Comparison of ENCODE assay signal across 14 cellular contexts in the genomic region with DNA sequence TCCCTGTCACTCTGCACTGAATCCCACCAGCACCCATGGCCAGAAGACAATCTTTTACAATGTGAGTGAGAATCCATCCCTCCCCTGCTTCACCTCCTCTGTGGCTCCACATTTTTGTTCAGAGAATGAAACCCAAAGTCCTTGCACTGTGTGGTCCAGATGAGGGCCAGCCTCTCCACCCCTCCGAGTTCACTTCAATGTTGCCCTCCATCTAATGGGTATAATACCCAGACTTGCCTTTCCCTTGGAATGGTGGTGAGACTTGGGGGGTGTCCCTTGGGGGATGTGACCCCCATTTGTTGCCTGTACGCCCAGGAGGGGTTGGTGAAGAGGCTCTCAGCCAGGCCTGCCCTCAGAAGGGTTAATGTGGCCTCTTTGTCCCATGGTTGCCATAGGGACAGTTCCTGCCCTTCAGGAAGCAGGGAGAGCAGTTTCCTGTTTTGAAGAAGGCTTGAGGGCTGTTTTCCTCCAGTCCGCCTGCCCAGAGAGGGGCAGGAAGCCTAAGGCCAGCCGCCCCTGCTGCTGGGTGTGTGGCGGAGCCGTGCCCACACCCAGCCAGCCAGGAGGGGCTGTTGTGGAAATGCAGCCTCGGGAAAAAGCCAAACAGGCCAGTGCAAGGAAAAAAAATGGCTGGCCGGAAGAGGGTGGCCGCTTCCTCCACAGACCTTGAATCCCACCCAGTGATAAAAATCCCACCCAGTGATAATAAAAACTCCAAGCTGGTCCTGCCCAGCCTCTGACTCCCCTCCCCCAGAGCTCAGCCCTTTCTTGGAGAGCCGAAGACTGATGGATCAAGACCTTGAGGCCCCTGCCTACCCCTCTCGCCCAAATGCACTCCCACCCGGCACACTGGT. TPM values are rescaled to one million over a fixed set of nuclear protein-coding genes. Genes with fewer than 3 reads are reported as not detected.
DNase-seq lines count a peak whose midpoint lies in the region; ATAC-seq and TF ChIP-seq lines count a peak whose summit lies in the region.
"Had no signal": no experiment of that assay in that cellular context is flagged by ENCODE, and none has a peak within 500 bp of the region (broad histone marks: within the 10 kb centered on the region; RNA-seq: fewer than 3 reads in every experiment).

No MANE protein-coding gene starts in this region.

- no peak overlapping the region for H3K4me3 Mint-ChIP-seq in stimulated activated naive CD8-positive, alpha-beta T cell treated with anti-CD3 and anti-CD28 coated beads, Interleukin-15, amount 100 ng/mL, for 72 hours
- H3K4me3 Mint-ChIP-seq: activated naive CD4-positive, alpha-beta T cell treated with anti-CD3 and anti-CD28 coated beads, Interleukin-2, amount 50 U/mL, for 24 hours; naive B cell had no signal

- H3K4me1 ChIP-seq in gastroesophageal sphincter (peaks cover 0 to 29% (median 0%) of the 10 kb centered on the region in 3 donors), mesodermal cell (ENCODE audit: control insufficient read depth, insufficient read depth, low read length, poor library complexity, severe bottlenecking) (peaks cover 13% of the 10 kb centered on the region), aorta (ENCODE audit: control insufficient read depth in 1 of 2, insufficient read depth in 2 of 2, low read length in 2 of 2) (no peaks in the 10 kb centered on the region)

- H3K4me3 ChIP-seq in gastroesophageal sphincter (no peak overlapping the region), mesodermal cell (ENCODE audit: extremely low read depth, insufficient read depth, low read length, poor library complexity, severe bottlenecking) (no peak overlapping the region), aorta (ENCODE audit: low read length in 2 of 2) (no peak overlapping the region), foreskin fibroblast (ENCODE audit: low read depth in 1 of 2, low read length in 2 of 2) (no peak overlapping the region)

- intact Hi-C loops in aorta (cut with DNase I): no loop called here

- peaks cover 47% of the 10 kb centered on the region for H3K27me3 Mint-ChIP-seq in stimulated activated naive CD8-positive, alpha-beta T cell treated with anti-CD3 and anti-CD28 coated beads, Interleukin-15, amount 100 ng/mL, for 72 hours

- no peak for TF ChIP-seq EP300 in gastroesophageal sphincter (IDR thresholded peaks at IDR 0.05)

- no peak for TF ChIP-seq POLR2A in gastroesophageal sphincter (IDR thresholded peaks at IDR 0.05)

- ATAC-seq in stimulated activated naive CD8-positive, alpha-beta T cell treated with anti-CD3 and anti-CD28 coated beads, Interleukin-15, amount 100 ng/mL, for 72 hours: peak; percentile 3
- no peak for ATAC-seq in stimulated activated naive CD8-positive, alpha-beta T cell treated with anti-CD3 and anti-CD28 coated beads, Interleukin-15, Interleukin-2, amounts not matched to agents 100 U/mL and 50 U/mL, for 24 hours
- ATAC-seq in gastroesophageal sphincter (peak; percentile 67), aorta (ENCODE audit: low FRiP score) (peak; percentile 55), HG02610 (IDR thresholded peaks at IDR 0.05; ENCODE audit: unreplicated experiment) (no peak)

- H3K36me3 ChIP-seq in gastroesophageal sphincter (no peaks in the 10 kb centered on the region), mesodermal cell (ENCODE audit: control insufficient read depth, insufficient read depth, low read length) (no peaks in the 10 kb centered on the region), aorta (ENCODE audit: control insufficient read depth in 1 of 2, insufficient read depth in 2 of 2, low read length in 1 of 2) (no peaks in the 10 kb centered on the region)

- no peak overlapping the region for H3K27ac Mint-ChIP-seq in stimulated activated naive CD8-positive, alpha-beta T cell treated with anti-CD3 and anti-CD28 coated beads, Interleukin-15, amount 100 ng/mL, for 72 hours

- H3K4me1 Mint-ChIP-seq in stimulated activated naive CD8-positive, alpha-beta T cell treated with anti-CD3 and anti-CD28 coated beads, Interleukin-15, amount 100 ng/mL, for 72 hours: peaks cover 24% of the 10 kb centered on the region
- H3K4me1 Mint-ChIP-seq: naive B cell had no signal

- H3K27ac ChIP-seq in gastroesophageal sphincter (peak overlapping the region in 3 of 4 donors; percentile 34 to 66 (median 38)), mesodermal cell (ENCODE audit: low read depth, low read length, severe bottlenecking) (peak overlapping the region; percentile 91), aorta (ENCODE audit: low read depth in 1 of 2, low read length in 2 of 2) (no peak overlapping the region)

- no peak for DNase-seq in stimulated activated naive CD8-positive, alpha-beta T cell treated with anti-CD3 and anti-CD28 coated beads, Interleukin-15, amount 100 ng/mL, for 72 hours
- no peak for DNase-seq in stimulated activated naive CD8-positive, alpha-beta T cell treated with anti-CD3 and anti-CD28 coated beads, Interleukin-15, Interleukin-2, amounts not matched to agents 100 U/mL and 50 U/mL, for 24 hours
- DNase-seq in aorta (no peak), foreskin fibroblast (no peak), D341Med (ENCODE audit: low spot score) (no peak)
- DNase-seq: activated CD4-positive, alpha-beta T cell treated with anti-CD3 and anti-CD28 coated beads for 4 hours; AML-193; naive B cell; NCI-H1092 treated with DMSO at 0.1 percent for 48 hours; NCI-H774 had no signal

- H3K9me3 ChIP-seq in gastroesophageal sphincter (no peaks in the 10 kb centered on the region), mesodermal cell (ENCODE audit: control insufficient read depth, low read length) (peaks cover 8% of the 10 kb centered on the region), aorta (ENCODE audit: control insufficient read depth, low read length) (no peaks in the 10 kb centered on the region)

- peaks cover 16% of the 10 kb centered on the region for H3K27me3 ChIP-seq in gastroesophageal sphincter
- H3K27me3 ChIP-seq in aorta (ENCODE audit: control insufficient read depth in 1 of 2, insufficient read depth in 2 of 2, low read length in 1 of 2): no peaks in the 10 kb centered on the region

- no peak for TF ChIP-seq CTCF in gastroesophageal sphincter (IDR thresholded peaks at IDR 0.05)
- no peak for TF ChIP-seq CTCF in foreskin fibroblast (IDR thresholded peaks at IDR 0.05; ENCODE audit: low read depth, low read length)

- 57 to 60% methylated on average over 3 to 5 of the region's 12 CpGs for WGBS in gastroesophageal sphincter (ENCODE audit: low coverage in 1 of 2), 2 donors
- 76 to 82% methylated on average over 7 to 9 of the region's 12 CpGs for WGBS in mesodermal cell (ENCODE audit: insufficient coverage in 2 of 2), 2 experiments
- WGBS in aorta, 2 donors: 65 to 67% methylated on average over 11 to 12 of the region's 12 CpGs

- no peaks in the 10 kb centered on the region for H3K9me3 Mint-ChIP-seq in stimulated activated naive CD8-positive, alpha-beta T cell treated with anti-CD3 and anti-CD28 coated beads, Interleukin-15, amount 100 ng/mL, for 72 hours

RNA-seq across cellular contexts. Expression of a gene that starts 14.6 kb away (rescaled TPM):
- 10 to 100 TPM; 16.1 to 18.7 (median 17.3) TPM for total RNA-seq in gastroesophageal sphincter
- 39.9 TPM for polyA plus RNA-seq in mesodermal cell (2013, experiment 1 of 2)
- polyA plus RNA-seq in mesodermal cell (2013, experiment 2 of 2): 27.6 TPM
- 10 to 100 TPM; 36.2 to 61.6 TPM for total RNA-seq in aorta
- polyA plus RNA-seq in aorta: 1 to 10 TPM; 2.5 to 3.8 TPM

Comparison
In these comparisons a context has a peak if more than half of its experiments do, and no peak if none do; other contexts are left out.
1. ATAC-seq: peak in stimulated activated naive CD8-positive, alpha-beta T cell treated with anti-CD3 and anti-CD28 coated beads, Interleukin-15, amount 100 ng/mL, for 72 hours (single experiment), gastroesophageal sphincter (single experiment) and aorta (single experiment); none in stimulated activated naive CD8-positive, alpha-beta T cell treated with anti-CD3 and anti-CD28 coated beads, Interleukin-15, Interleukin-2, amounts not matched to agents 100 U/mL and 50 U/mL, for 24 hours (single experiment) and HG02610 (single experiment).
2. H3K27ac ChIP-seq: peak in gastroesophageal sphincter (3 of 4) and mesodermal cell (single experiment); none in aorta (0 of 2).